In the genomic region with DNA sequence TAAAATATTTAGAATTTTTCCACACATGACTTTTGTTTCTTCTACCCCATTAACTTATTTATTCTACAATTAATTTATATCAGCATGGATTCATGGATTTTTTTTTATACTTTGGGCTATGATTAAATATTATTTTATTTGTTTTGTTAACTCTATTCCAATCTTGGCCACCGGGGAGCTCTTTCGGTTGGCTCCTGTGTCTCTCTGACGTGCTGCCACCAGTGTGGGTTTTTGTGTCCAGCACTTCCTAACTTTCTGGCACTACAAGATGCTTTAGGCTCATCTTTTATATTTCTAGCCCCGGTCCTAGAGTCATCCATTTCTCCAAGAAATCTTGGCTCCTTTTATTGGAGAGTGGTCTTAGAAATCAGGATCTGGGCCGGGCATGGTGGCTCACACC, we compare ENCODE assay signal across 23 cellular contexts. TPM values are rescaled to one million over a fixed set of nuclear protein-coding genes. Genes with fewer than 3 reads are reported as not detected.
"Had no signal": no experiment of that assay in that cellular context is flagged by ENCODE, and none has a peak within 500 bp of the region (broad histone marks: within the 10 kb centered on the region; RNA-seq: fewer than 3 reads in every experiment).

No MANE protein-coding gene starts in this region.

- H3K36me3 ChIP-seq: gastroesophageal sphincter, right atrium auricular region, upper lobe of left lung had no signal

- H3K27ac ChIP-seq: gastroesophageal sphincter, hepatocyte, right atrium auricular region, skin epidermis, upper lobe of left lung had no signal

- H3K27me3 ChIP-seq: right atrium auricular region, upper lobe of left lung had no signal

- ATAC-seq: activated T-cell treated with anti-CD3 and anti-CD28 coated beads, Interleukin-2, amount 50 U/mL, for 4 hours; gastroesophageal sphincter; T-helper 17 cell; WTC11 had no signal

- H3K4me2 ChIP-seq: hepatocyte had no signal

- H3K4me1 ChIP-seq: gastroesophageal sphincter, right atrium auricular region, upper lobe of left lung had no signal

- H2AFZ ChIP-seq: hepatocyte had no signal

- H3K4me3 ChIP-seq: gastroesophageal sphincter, hepatocyte, right atrium auricular region, skin epidermis, upper lobe of left lung had no signal

- DNase-seq: activated CD4-positive, alpha-beta memory T cell treated with anti-CD3 and anti-CD28 coated beads, Interleukin-2, amount 10 ng/mL, durations not matched to agents 7 days and 5 days; activated CD4-positive, alpha-beta T cell treated with anti-CD3 and anti-CD28 coated beads for 4 hours; activated effector memory CD4-positive, alpha-beta T cell treated with Interleukin-2 at 50 U/mL for 16 hours; activated naive CD4-positive, alpha-beta T cell treated with anti-CD3 and anti-CD28 coated beads, Interleukin-2, amount 50 U/mL, for 16 hours; activated T-cell treated with anti-CD3 and anti-CD28 coated beads, Interleukin-2, amount 50 U/mL, for 4 hours; caudate nucleus; cortex of kidney; effector CD8-positive, alpha-beta T cell; islet precursor cell; mammary epithelial cell; posterior cingulate gyrus; stimulated activated CD4-positive, alpha-beta T cell treated with anti-CD3 and anti-CD28 coated beads, Interleukin-15, amount 100 ng/mL, for 24 hours; stimulated activated CD4-positive, alpha-beta T cell treated with anti-CD3 and anti-CD28 coated beads, Interleukin-4, amount 100 ng/mL, for 24 hours; stimulated activated CD8-positive, alpha-beta memory T cell treated with anti-CD3 and anti-CD28 coated beads, Interleukin-4, amount 100 ng/mL, for 48 hours; T-helper 17 cell; upper lobe of left lung had no signal

- H3K79me2 ChIP-seq: hepatocyte had no signal

RNA-seq across cellular contexts. Expression of a gene that starts 18.9 kb away (rescaled TPM):
- total RNA-seq: activated CD4-positive, alpha-beta memory T cell treated with anti-CD3 and anti-CD28 coated beads, Interleukin-2, amount 10 ng/mL, durations not matched to agents 7 days and 5 days; activated T-cell treated with anti-CD3 and anti-CD28 coated beads, Interleukin-2, amount 50 U/mL, for 4 hours; astrocyte; gastroesophageal sphincter; hepatocyte; mammary epithelial cell; right atrium auricular region; T-helper 17 cell; temporal lobe; upper lobe of left lung; WTC11 had no signal
- polyA plus RNA-seq: mammary epithelial cell had no signal

RNA-seq across cellular contexts. Expression of a gene that starts 27.9 kb away (rescaled TPM):
- total RNA-seq: activated CD4-positive, alpha-beta memory T cell treated with anti-CD3 and anti-CD28 coated beads, Interleukin-2, amount 10 ng/mL, durations not matched to agents 7 days and 5 days; activated T-cell treated with anti-CD3 and anti-CD28 coated beads, Interleukin-2, amount 50 U/mL, for 4 hours; astrocyte; gastroesophageal sphincter; hepatocyte; mammary epithelial cell; right atrium auricular region; T-helper 17 cell; temporal lobe; upper lobe of left lung; WTC11 had no signal
- polyA plus RNA-seq: hepatocyte, mammary epithelial cell had no signal
